Comparison of ENCODE assay signal across 21 cellular contexts in the genomic region with DNA sequence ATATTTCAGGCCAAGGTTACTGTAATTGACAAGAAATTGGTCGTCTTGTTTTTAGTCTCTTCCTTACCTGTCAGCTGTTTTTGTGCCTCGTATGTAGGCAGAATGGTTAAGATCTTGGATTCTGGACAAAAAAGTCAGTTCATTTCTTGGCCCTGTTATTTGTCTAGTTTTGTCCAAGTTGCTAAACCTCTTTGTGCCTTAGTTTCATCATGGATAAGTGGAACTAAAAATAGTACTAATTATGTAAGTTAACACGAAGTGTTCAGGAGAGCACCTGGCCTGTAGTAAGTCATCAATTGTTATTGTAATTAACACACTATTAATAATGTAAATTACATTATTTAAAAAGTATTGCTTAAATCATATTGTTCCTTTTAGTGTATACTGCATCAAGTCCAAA.
A peak's percentile ranks its signal among the peaks of the same experiment; 100 is the strongest.
DNase-seq lines count a peak whose midpoint lies in the region; ATAC-seq, FAIRE-seq and TF ChIP-seq lines count a peak whose summit lies in the region.
"Had no signal": no experiment of that assay in that cellular context is flagged by ENCODE, and none has a peak within 500 bp of the region (broad histone marks: within the 10 kb centered on the region; RNA-seq: fewer than 3 reads in every experiment).

No MANE protein-coding gene starts in this region.

- H3K4me1 ChIP-seq in BLaER1 treated with 17β-estradiol and CSF1 and Interleukin-3, amounts not matched to agents 10 nM and 100 nM = peaks cover 7 to 16% (median 12%) of the 10 kb centered on the region in 10 experiments; a peak in 18 of 20 replicates
- H3K4me1 ChIP-seq: HAP-1 had no signal

- H3K4me2 ChIP-seq in BLaER1 treated with 17β-estradiol and CSF1 and Interleukin-3, amounts not matched to agents 10 nM and 100 nM = peak overlapping the region in 6 of 11 experiments; percentile 7 to 38 (median 18); a peak in 1 of 22 replicates
- H3K4me2 ChIP-seq: GM23338 had no signal

- FAIRE-seq in H54 (lab: Jason Lieb, UNC) = no peak
- FAIRE-seq: A204.1, GM12891, GM18507 had no signal

- H3K36me3 ChIP-seq in BLaER1 treated with 17β-estradiol and CSF1 and Interleukin-3, amounts not matched to agents 10 nM and 100 nM = no peaks in the 10 kb centered on the region
- H3K36me3 ChIP-seq: BE2C, HAP-1 had no signal

- peak; percentile 48 for ATAC-seq in left lobe of liver
- ATAC-seq: GM23338 had no signal

- H3K9ac ChIP-seq in BLaER1 treated with 17β-estradiol and CSF1 and Interleukin-3, amounts not matched to agents 10 nM and 100 nM = no peak overlapping the region

- H3K9me3 ChIP-seq in BLaER1 treated with 17β-estradiol and CSF1 and Interleukin-3, amounts not matched to agents 10 nM and 100 nM (replicated peaks in 1 of 11) = no peaks in the 10 kb centered on the region
- H3K9me3 ChIP-seq: BE2C, HAP-1 had no signal

- no peaks in the 10 kb centered on the region for H4K20me1 ChIP-seq in BLaER1 treated with 17β-estradiol and CSF1 and Interleukin-3, amounts not matched to agents 10 nM and 100 nM

- H3K27ac ChIP-seq in BLaER1 treated with 17β-estradiol and CSF1 and Interleukin-3, amounts not matched to agents 10 nM and 100 nM = no peak overlapping the region
- H3K27ac ChIP-seq: 22Rv1 had no signal

- peak; percentile 71 for DNase-seq in NCI-H1105 treated with DMSO at 0.1 percent for 48 hours (lab: John Stamatoyannopoulos, UW)
- DNase-seq in NCI-H1105 (lab: John Stamatoyannopoulos, UW) = no peak
- DNase-seq in left lobe of liver (ENCODE audit: low spot score) = no peak
- DNase-seq in hippocampal formation (lab: John Stamatoyannopoulos, UW) = no peak
- DNase-seq in H54 (ENCODE audit: insufficient read length, low spot score) = no peak
- DNase-seq: BE2C; C1 segment of cervical spinal cord; Calu3; CD4-positive, alpha-beta memory T cell; COR-L47; DMS53; DMS79 treated with DMSO at 0.1 percent for 48 hours; GF-D8; HFFc6 had no signal

- TF ChIP-seq POLR2A in H54 (IDR thresholded peaks at IDR 0.05; ENCODE audit: low read depth, low read length) = no peak

- H3K4me3 ChIP-seq in BLaER1 treated with 17β-estradiol and CSF1 and Interleukin-3, amounts not matched to agents 10 nM and 100 nM = no peak overlapping the region
- H3K4me3 ChIP-seq: GM23338, HAP-1 had no signal

- H3K27me3 ChIP-seq in BLaER1 treated with 17β-estradiol and CSF1 and Interleukin-3, amounts not matched to agents 10 nM and 100 nM = no peaks in the 10 kb centered on the region
- H3K27me3 ChIP-seq: BE2C had no signal
